ENCODE assay signal across 28 cellular contexts in genomic region chr16:66240565-66240964, GRCh38.
"Had no signal": no experiment of that assay in that cellular context is flagged by ENCODE, and none has a peak within 500 bp of the region (broad histone marks: within the 10 kb centered on the region; RNA-seq: fewer than 3 reads in every experiment).

No MANE protein-coding gene starts in this region.

- H3K27ac Mint-ChIP-seq: activated B cell treated with CpG ODN at 0.5 μM for 24 hours; activated naive CD8-positive, alpha-beta T cell treated with anti-CD3 and anti-CD28 coated beads for 36 hours; dendritic cell treated with granulocyte-macrophage colony-stimulating factor and Interleukin-4, amounts not matched to agents 40 ng/mL and 50 ng/mL, for 4 days; naive thymus-derived CD4-positive, alpha-beta T cell; T-helper 17 cell had no signal

- H2AFZ ChIP-seq: hepatocyte had no signal

- H3K79me2 ChIP-seq: hepatocyte had no signal

- H3K27me3 ChIP-seq: hepatocyte, neutrophil, ovary, right lobe of liver, spleen, upper lobe of left lung had no signal

- H3K4me3 Mint-ChIP-seq: activated B cell treated with CpG ODN at 0.5 μM for 24 hours; activated naive CD8-positive, alpha-beta T cell treated with anti-CD3 and anti-CD28 coated beads for 36 hours; activated T-cell treated with anti-CD3 and anti-CD28 coated beads, Interleukin-2, amount 50 U/mL, for 4 hours; dendritic cell treated with granulocyte-macrophage colony-stimulating factor and Interleukin-4, amounts not matched to agents 40 ng/mL and 50 ng/mL, for 4 days; naive thymus-derived CD4-positive, alpha-beta T cell; T-helper 17 cell had no signal

- DNase-seq: activated B cell treated with CpG ODN at 0.5 μM for 24 hours; activated CD4-positive, alpha-beta T cell treated with anti-CD3 and anti-CD28 coated beads for 4 hours; activated CD4-positive, alpha-beta T cell treated with anti-CD3 and anti-CD28 coated beads, Interleukin-2, amount 50 U/mL, for 48 hours; activated CD8-positive, alpha-beta memory T cell treated with anti-CD3 and anti-CD28 coated beads, Interleukin-2, amount 50 U/mL, for 48 hours; activated naive CD4-positive, alpha-beta T cell treated with Interleukin-2 at 50 U/mL for 16 hours; activated naive CD8-positive, alpha-beta T cell treated with anti-CD3 and anti-CD28 coated beads for 36 hours; activated T-cell treated with anti-CD3 and anti-CD28 coated beads, Interleukin-2, amount 50 U/mL, for 4 hours; amniotic stem cell; effector CD4-positive, alpha-beta T cell; erythroblast; foreskin fibroblast; kidney glomerular epithelial cell; mesenchymal stem cell; naive thymus-derived CD4-positive, alpha-beta T cell; ovary; right lobe of liver; spleen; stimulated activated CD4-positive, alpha-beta T cell treated with anti-CD3 and anti-CD28 coated beads, Interleukin-4, amount 100 ng/mL, for 1 hour; stimulated activated naive CD4-positive, alpha-beta T cell; SW 1271; T-helper 17 cell; upper lobe of left lung had no signal

- H3K36me3 ChIP-seq: cardiac muscle cell, neutrophil, ovary, right lobe of liver, spleen, thoracic aorta, upper lobe of left lung had no signal

- H3K27ac ChIP-seq: cardiac muscle cell, hepatocyte, neutrophil, ovary, right lobe of liver, SK-N-MC, thoracic aorta, upper lobe of left lung had no signal

- ATAC-seq: activated T-cell treated with anti-CD3 and anti-CD28 coated beads, Interleukin-2, amount 50 U/mL, for 4 hours; naive thymus-derived CD4-positive, alpha-beta T cell; right lobe of liver; T-helper 17 cell had no signal

- H3K36me3 Mint-ChIP-seq: activated naive CD8-positive, alpha-beta T cell treated with anti-CD3 and anti-CD28 coated beads for 36 hours had no signal

- H3K4me1 Mint-ChIP-seq: activated B cell treated with CpG ODN at 0.5 μM for 24 hours; activated naive CD8-positive, alpha-beta T cell treated with anti-CD3 and anti-CD28 coated beads for 36 hours; naive thymus-derived CD4-positive, alpha-beta T cell; T-helper 17 cell had no signal

- H3K4me3 ChIP-seq: cardiac muscle cell, hepatocyte, ovary, right lobe of liver, SK-N-MC, spleen, thoracic aorta, upper lobe of left lung had no signal

- H3K9me3 ChIP-seq: neutrophil, ovary, right lobe of liver had no signal

- H3K4me1 ChIP-seq: right lobe of liver, spleen, upper lobe of left lung had no signal

- H3K4me2 ChIP-seq: hepatocyte had no signal
